In genomic region chr9:15386465-15386864, GRCh38 we compare ENCODE assay signal across 25 cellular contexts.
"Had no signal": no experiment of that assay in that cellular context is flagged by ENCODE, and none has a peak within 500 bp of the region (broad histone marks: within the 10 kb centered on the region; RNA-seq: fewer than 3 reads in every experiment).

No MANE protein-coding gene starts in this region.

- H3K27ac ChIP-seq: colonic mucosa, epithelial cell of prostate, esophagus squamous epithelium, gastroesophageal sphincter, heart left ventricle, hepatocyte, left lung, lower lobe of right lung had no signal

- H2AFZ ChIP-seq: hepatocyte had no signal

- H3K36me3 ChIP-seq: colonic mucosa, esophagus squamous epithelium, gastroesophageal sphincter, heart left ventricle, left lung, lower lobe of right lung had no signal

- DNase-seq: colonic mucosa; cortex of kidney; effector CD8-positive, alpha-beta T cell; effector memory CD8-positive, alpha-beta T cell; endodermal cell; erythroblast; esophagus squamous epithelium; foreskin fibroblast; foreskin melanocyte; heart left ventricle; hypothalamus; immature natural killer cell; left cardiac atrium; left lung; left ventricle myocardium superior; lower lobe of right lung; mesenchymal stem cell; mucosa of descending colon; naive B cell had no signal

- H3K4me2 ChIP-seq: hepatocyte had no signal

- H3K27me3 ChIP-seq: colonic mucosa, esophagus squamous epithelium, gastroesophageal sphincter, hepatocyte, left lung had no signal

- H3K9me3 ChIP-seq: colonic mucosa, esophagus squamous epithelium, gastroesophageal sphincter, heart left ventricle, left lung, lower lobe of right lung, mucosa of descending colon had no signal

- FAIRE-seq: endometrium, islet of Langerhans, keratinocyte had no signal

- H3K4me1 ChIP-seq: colonic mucosa, esophagus squamous epithelium, gastroesophageal sphincter, heart left ventricle, left lung, lower lobe of right lung had no signal

- H3K4me3 ChIP-seq: colonic mucosa, esophagus squamous epithelium, gastroesophageal sphincter, heart left ventricle, hepatocyte, left lung, lower lobe of right lung, mucosa of descending colon had no signal
